20 cellular contexts compared by ENCODE assay signal in the genomic region with DNA sequence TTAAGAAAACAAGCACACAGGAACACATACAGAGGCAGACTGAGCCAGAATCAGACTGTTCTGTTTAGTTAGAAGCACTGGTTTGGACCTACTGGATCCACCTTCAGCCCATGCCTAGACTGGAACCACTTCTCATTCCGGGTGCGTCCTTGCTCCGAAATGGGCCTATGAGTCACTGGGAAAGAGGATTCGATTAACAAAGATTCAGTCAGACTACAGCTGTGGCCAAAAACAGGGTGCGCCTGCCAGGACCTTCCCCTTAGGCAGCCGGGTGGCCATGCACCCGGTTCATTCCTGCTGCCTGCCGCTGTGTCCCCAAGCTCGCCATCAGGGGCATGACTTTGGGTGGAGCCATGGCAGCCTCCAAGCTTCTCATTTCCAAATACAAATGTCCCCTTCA. TPM values are rescaled to one million over a fixed set of nuclear protein-coding genes. Genes with fewer than 3 reads are reported as not detected.
DNase-seq lines count a peak whose midpoint lies in the region; ATAC-seq and TF ChIP-seq lines count a peak whose summit lies in the region.
"Had no signal": no experiment of that assay in that cellular context is flagged by ENCODE, and none has a peak within 500 bp of the region (broad histone marks: within the 10 kb centered on the region; RNA-seq: fewer than 3 reads in every experiment).

No MANE protein-coding gene starts in this region.

- H3K27me3 Mint-ChIP-seq in nephron progenitor cell (ENCODE audit: low read depth, poor library complexity), result no peaks in the 10 kb centered on the region
- H3K27me3 Mint-ChIP-seq in Caco-2 (ENCODE audit: insufficient read depth, unreplicated experiment), result no peaks in the 10 kb centered on the region
- H3K27me3 Mint-ChIP-seq: activated CD8-positive, alpha-beta memory T cell treated with anti-CD3 and anti-CD28 coated beads, Interleukin-2, amount 10 ng/mL, durations not matched to agents 7 days and 5 days; activated naive CD8-positive, alpha-beta T cell; effector memory CD8-positive, alpha-beta T cell; natural killer cell treated with Interleukin-12 subunit alpha and Interleukin-12 subunit beta and Interleukin-15 and Interleukin-18, amount 100 ng/mL, for 72 hours had no signal

- no TSS peak for BruUV-seq in Caco-2 (replicated peaks; lab: Mats Ljungman, UMichigan)

- peaks cover 22% of the 10 kb centered on the region for H3K4me1 ChIP-seq in suprapubic skin
- H3K4me1 ChIP-seq in testis, result no peaks in the 10 kb centered on the region
- no peaks in the 10 kb centered on the region for H3K4me1 ChIP-seq in Caco-2
- H3K4me1 ChIP-seq: heart right ventricle had no signal

- H3K9me3 ChIP-seq in MG63 (no peaks in the 10 kb centered on the region), suprapubic skin (no peaks in the 10 kb centered on the region), testis (no peaks in the 10 kb centered on the region), Caco-2 (no peaks in the 10 kb centered on the region)
- H3K9me3 ChIP-seq: heart right ventricle had no signal

- intact Hi-C loops in testis (cut with DNase I; ENCODE audit: low total_unique reads) (no loop called here), Caco-2 (cut with micrococcal nuclease; ENCODE audit: unreplicated experiment) (no loop called here)

- TF ChIP-seq CTCF in nephron progenitor cell (IDR thresholded peaks at IDR 0.05) (no peak), suprapubic skin (IDR thresholded peaks at IDR 0.05) (no peak), testis (IDR thresholded peaks at IDR 0.05) (no peak), Caco-2 (IDR thresholded peaks at IDR 0.05; ENCODE audit: insufficient read depth in 1 of 2, low read depth in 1 of 2, low read length in 1 of 2, severe bottlenecking in 1 of 2, unreplicated experiment in 1 of 2) (no peak)

- 20% methylated on average over 9 of the region's 9 CpGs for WGBS in suprapubic skin
- 59 to 77% methylated on average over 9 of the region's 9 CpGs for WGBS in testis, 2 donors

- H3K27me3 ChIP-seq in MG63 (no peaks in the 10 kb centered on the region), suprapubic skin (no peaks in the 10 kb centered on the region), testis (no peaks in the 10 kb centered on the region), Caco-2 (replicated peaks; ENCODE audit: control insufficient read depth, insufficient read depth, low read length) (no peaks in the 10 kb centered on the region)
- H3K27me3 ChIP-seq: heart right ventricle had no signal

- DNase-seq in MG63 (peak; percentile 58), nephron progenitor cell (no peak), suprapubic skin (ENCODE audit: low spot score in 2 of 2) (peak; percentile 72 to 86), testis (no peak), activated gamma-delta T cell (lab: John Stamatoyannopoulos, UW) (no peak), Caco-2 (no peak), HUDEP-2 (lab: John Stamatoyannopoulos, UW; ENCODE audit: unreplicated experiment in 76 of 76) (no peak)
- DNase-seq: activated CD4-positive, alpha-beta T cell treated with anti-CD3 and anti-CD28 coated beads, Interleukin-2, amount 10 ng/mL, durations not matched to agents 24 days and 14 days; activated CD8-positive, alpha-beta memory T cell treated with anti-CD3 and anti-CD28 coated beads, Interleukin-2, amount 10 ng/mL, durations not matched to agents 7 days and 5 days; DMS 273 treated with DMSO at 0.1 percent for 48 hours; effector memory CD8-positive, alpha-beta T cell; heart right ventricle; NCI-H748 treated with DMSO at 0.1 percent for 48 hours; SHP77 had no signal

- H3K36me3 ChIP-seq in MG63 (no peaks in the 10 kb centered on the region), suprapubic skin (no peaks in the 10 kb centered on the region), testis (ENCODE audit: low read depth, missing control alignments) (no peaks in the 10 kb centered on the region), Caco-2 (ENCODE audit: control insufficient read depth, insufficient read depth, low read length) (no peaks in the 10 kb centered on the region)
- H3K36me3 ChIP-seq: heart right ventricle had no signal

- no peak overlapping the region for H3K4me3 ChIP-seq in MG63
- H3K4me3 ChIP-seq in suprapubic skin, result no peak overlapping the region
- H3K4me3 ChIP-seq in testis, result no peak overlapping the region
- no peak overlapping the region for H3K4me3 ChIP-seq in Caco-2 (ENCODE audit: low read depth, low read length)
- H3K4me3 ChIP-seq: heart right ventricle had no signal

- H3K4me1 Mint-ChIP-seq in nephron progenitor cell (peaks cover 29% of the 10 kb centered on the region), Caco-2 (ENCODE audit: low read depth, unreplicated experiment) (peaks cover 7% of the 10 kb centered on the region)

- no peak for TF ChIP-seq EP300 in suprapubic skin (IDR thresholded peaks at IDR 0.05)

- POLR2A ChIA-PET in Caco-2 (lab: Charles Lee), result no interaction called here

- H3K27ac ChIP-seq in suprapubic skin (peak overlapping the region; percentile 83), testis (no peak overlapping the region)
- H3K27ac ChIP-seq: heart right ventricle had no signal

- CTCF ChIA-PET in Caco-2 (lab: Charles Lee), result no interaction called here

- no peak overlapping the region for H3K4me3 Mint-ChIP-seq in nephron progenitor cell
- H3K4me3 Mint-ChIP-seq in Caco-2 (ENCODE audit: unreplicated experiment), result no peak overlapping the region
- H3K4me3 Mint-ChIP-seq: activated CD4-positive, alpha-beta T cell treated with anti-CD3 and anti-CD28 coated beads, Interleukin-2, amount 10 ng/mL, durations not matched to agents 24 days and 14 days; activated CD8-positive, alpha-beta memory T cell treated with anti-CD3 and anti-CD28 coated beads, Interleukin-2, amount 10 ng/mL, durations not matched to agents 7 days and 5 days; activated naive CD8-positive, alpha-beta T cell; effector memory CD8-positive, alpha-beta T cell; IgD-negative memory B cell; memory B cell; natural killer cell treated with Interleukin-12 subunit alpha and Interleukin-12 subunit beta and Interleukin-15 and Interleukin-18, amount 100 ng/mL, for 72 hours had no signal

- TF ChIP-seq POLR2A in suprapubic skin (IDR thresholded peaks at IDR 0.05), result no peak
- no peak for TF ChIP-seq POLR2A in testis (IDR thresholded peaks at IDR 0.05)

- peak; percentile 85 for ATAC-seq in esophagus mucosa
- ATAC-seq: activated CD8-positive, alpha-beta memory T cell treated with anti-CD3 and anti-CD28 coated beads, Interleukin-2, amount 10 ng/mL, durations not matched to agents 7 days and 5 days; effector memory CD8-positive, alpha-beta T cell; natural killer cell treated with Interleukin-12 subunit alpha and Interleukin-12 subunit beta and Interleukin-15 and Interleukin-18, amount 100 ng/mL, for 72 hours had no signal

- H3K27ac Mint-ChIP-seq in nephron progenitor cell, result peak overlapping the region; percentile 28
- no peak overlapping the region for H3K27ac Mint-ChIP-seq in Caco-2 (ENCODE audit: unreplicated experiment)
- H3K27ac Mint-ChIP-seq: activated CD4-positive, alpha-beta T cell treated with anti-CD3 and anti-CD28 coated beads, Interleukin-2, amount 10 ng/mL, durations not matched to agents 24 days and 14 days; activated CD8-positive, alpha-beta memory T cell treated with anti-CD3 and anti-CD28 coated beads, Interleukin-2, amount 10 ng/mL, durations not matched to agents 7 days and 5 days; activated naive CD8-positive, alpha-beta T cell; effector memory CD8-positive, alpha-beta T cell; memory B cell; natural killer cell treated with Interleukin-12 subunit alpha and Interleukin-12 subunit beta and Interleukin-15 and Interleukin-18, amount 100 ng/mL, for 72 hours had no signal

- H3K36me3 Mint-ChIP-seq in nephron progenitor cell (ENCODE audit: low read depth) (no peaks in the 10 kb centered on the region), Caco-2 (ENCODE audit: insufficient read depth, unreplicated experiment) (no peaks in the 10 kb centered on the region)
- H3K36me3 Mint-ChIP-seq: activated CD8-positive, alpha-beta memory T cell treated with anti-CD3 and anti-CD28 coated beads, Interleukin-2, amount 10 ng/mL, durations not matched to agents 7 days and 5 days; IgD-negative memory B cell; memory B cell; natural killer cell treated with Interleukin-12 subunit alpha and Interleukin-12 subunit beta and Interleukin-15 and Interleukin-18, amount 100 ng/mL, for 72 hours had no signal

- H3K9me3 Mint-ChIP-seq in nephron progenitor cell, result no peaks in the 10 kb centered on the region
- H3K9me3 Mint-ChIP-seq in Caco-2 (ENCODE audit: unreplicated experiment), result no peaks in the 10 kb centered on the region
- H3K9me3 Mint-ChIP-seq: activated CD4-positive, alpha-beta T cell treated with anti-CD3 and anti-CD28 coated beads, Interleukin-2, amount 10 ng/mL, durations not matched to agents 24 days and 14 days; effector memory CD8-positive, alpha-beta T cell; IgD-negative memory B cell; memory B cell; natural killer cell treated with Interleukin-12 subunit alpha and Interleukin-12 subunit beta and Interleukin-15 and Interleukin-18, amount 100 ng/mL, for 72 hours had no signal

RNA-seq across cellular contexts. Expression of a gene that starts 14.5 kb away (rescaled TPM):
- total RNA-seq in MG63 (2014; rRNA removed; shearing (Covaris generic); ENCODE audit: low replicate concordance), result 2.4 and 2.8 TPM in 2 replicates
- total RNA-seq in esophagus mucosa, result 5.1 TPM
- 10 to 100 TPM; 18.6 to 43.9 (median 26.3) TPM for total RNA-seq in suprapubic skin
- 1 to 10 TPM; 1.6 to 2.0 TPM for total RNA-seq in testis
- 2.3 TPM for polyA plus RNA-seq in testis (ENCODE audit: insufficient read depth, low read depth, low replicate concordance)
- 19.8 and 20.9 TPM in 2 replicates for total RNA-seq in Caco-2 (2022)
- polyA plus RNA-seq: AG04450, IgD-negative memory B cell had no signal

Comparison
In these comparisons a context has a peak if more than half of its experiments do, and no peak if none do; other contexts are left out.
1. DNase-seq: peak in MG63 (single experiment) and suprapubic skin (2 of 2); none in nephron progenitor cell (single experiment), testis (single experiment), activated gamma-delta T cell (single experiment), Caco-2 (0 of 2) and HUDEP-2 (0 of 76).